ENCODE assay signal across 1 cellular context in the genomic region with DNA sequence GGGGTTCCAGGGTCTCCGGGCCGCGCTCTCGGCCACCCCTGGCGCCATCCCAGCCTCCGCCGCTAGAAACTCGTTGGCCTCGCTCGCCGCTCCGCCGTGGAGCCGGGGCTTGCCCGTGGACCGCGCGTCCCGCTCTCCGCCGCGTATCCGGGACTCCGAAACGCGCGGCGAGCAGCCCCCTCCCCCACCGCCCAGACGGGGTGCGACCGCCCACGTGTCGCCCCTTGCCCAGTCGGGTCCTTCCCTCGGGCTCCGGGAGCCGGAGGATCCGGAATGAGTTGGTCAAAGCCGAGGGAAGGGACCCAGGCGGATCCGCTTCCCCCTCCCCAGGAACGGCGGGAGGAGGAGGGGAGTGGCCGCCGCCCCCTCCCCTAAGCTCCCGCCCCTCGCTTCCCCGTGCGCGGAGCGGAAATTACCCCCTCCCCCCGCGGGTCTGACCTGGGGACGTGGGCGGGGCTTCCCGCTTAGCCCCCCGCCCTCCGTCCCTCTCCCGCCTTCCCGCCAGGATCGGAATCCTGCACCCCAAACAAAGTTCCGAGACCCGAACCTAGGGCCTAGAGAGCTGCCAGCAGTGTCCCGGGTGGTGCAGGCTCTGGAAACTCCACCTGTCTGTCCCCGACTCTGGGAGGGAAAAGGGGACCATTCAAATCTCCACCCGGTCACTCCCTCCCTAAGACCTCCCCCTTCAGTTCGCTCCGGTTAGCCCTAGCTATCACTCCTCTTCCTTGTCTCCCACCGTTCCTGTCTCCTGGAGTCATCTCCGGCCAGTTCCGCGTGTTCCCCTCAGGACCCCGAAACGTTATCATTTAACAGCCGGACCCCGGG.
TF ChIP-seq lines count a peak whose summit lies in the region.

No MANE protein-coding gene starts in this region.

TF ChIP-seq in HepG2, 621 proteins besides CTCF, POLR2A, EP300 and RAD21 (continued from another document):
- TF ChIP-seq, protein P1, sequence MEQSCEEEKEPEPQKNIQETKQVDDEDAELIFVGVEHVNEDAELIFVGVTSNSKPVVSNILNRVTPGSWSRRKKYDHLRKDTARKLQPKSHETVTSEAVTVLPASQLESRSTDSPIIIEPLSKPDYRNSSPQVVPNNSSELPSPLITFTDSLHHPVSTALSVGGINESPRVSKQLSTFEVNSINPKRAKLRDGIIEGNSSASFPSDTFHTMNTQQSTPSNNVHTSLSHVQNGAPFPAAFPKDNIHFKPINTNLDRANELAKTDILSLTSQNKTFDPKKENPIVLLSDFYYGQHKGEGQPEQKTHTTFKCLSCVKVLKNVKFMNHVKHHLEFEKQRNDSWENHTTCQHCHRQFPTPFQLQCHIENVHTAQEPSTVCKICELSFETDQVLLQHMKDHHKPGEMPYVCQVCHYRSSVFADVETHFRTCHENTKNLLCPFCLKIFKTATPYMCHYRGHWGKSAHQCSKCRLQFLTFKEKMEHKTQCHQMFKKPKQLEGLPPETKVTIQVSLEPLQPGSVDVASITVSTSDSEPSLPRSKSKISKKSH (CRISPR knock-in tag; IDR thresholded peaks at IDR 0.05; ENCODE audit: borderline replicate concordance): no peak; the same call in 1 of the 2 replicates
- TF ChIP-seq PRMT3 (CRISPR knock-in tag; IDR thresholded peaks at IDR 0.05; ENCODE audit: borderline replicate concordance, low read depth) (no peak), ARNT (IDR thresholded peaks at IDR 0.05) (no peak), ZNF430 (CRISPR knock-in tag; IDR thresholded peaks at IDR 0.05) (peak; percentile 93), MEIS2 (CRISPR knock-in tag; IDR thresholded peaks at IDR 0.05) (peak; percentile 30), HCFC1 (IDR thresholded peaks at IDR 0.05; ENCODE audit: low read depth, low read length) (no peak; the same call in 1 of the 2 replicates), SP1 (IDR thresholded peaks at IDR 0.05) (no peak), SP1 (CRISPR knock-in tag; IDR thresholded peaks at IDR 0.05) (peak; percentile 88), PHF5A (CRISPR knock-in tag; IDR thresholded peaks at IDR 0.05; ENCODE audit: low read depth, unreplicated experiment) (peak; percentile 78)
